ENCODE assay signal across 11 cellular contexts in the genomic region with DNA sequence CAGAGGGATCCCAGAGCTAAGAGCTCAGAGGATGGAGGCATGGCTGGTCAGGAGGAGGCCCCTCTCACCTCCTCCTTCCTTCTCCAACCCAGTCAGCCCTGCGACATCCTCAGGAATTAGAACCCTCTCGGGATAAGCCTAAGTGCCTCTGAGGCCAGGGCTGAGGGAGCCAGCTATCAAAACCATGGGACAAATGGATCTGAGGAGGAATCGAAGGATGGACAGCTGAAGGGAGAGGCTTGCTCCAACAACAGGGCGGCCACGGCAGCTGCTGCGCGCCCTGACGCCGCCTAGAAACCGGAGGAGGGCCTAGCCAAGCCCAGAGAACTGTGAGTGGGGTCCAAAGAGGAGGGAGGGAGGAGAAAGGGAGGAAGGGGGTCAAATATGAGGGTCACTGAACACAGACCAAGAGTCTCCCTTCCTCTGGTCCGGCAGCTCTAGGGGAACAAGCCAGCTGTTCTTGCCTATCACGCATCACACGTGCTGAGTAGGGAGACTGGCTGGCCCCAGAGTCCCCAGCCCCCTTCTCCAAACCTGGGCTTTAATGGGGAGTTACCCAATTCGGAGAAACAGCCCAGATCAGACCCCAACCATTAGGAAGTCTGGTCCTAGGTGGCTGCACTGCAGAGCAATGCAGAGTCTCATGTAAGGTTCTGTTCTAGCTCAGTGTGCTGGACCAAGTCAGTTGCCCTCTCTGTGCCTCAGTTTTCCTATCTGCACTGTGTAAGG. TPM values are rescaled to one million over a fixed set of nuclear protein-coding genes. Genes with fewer than 3 reads are reported as not detected.
DNase-seq lines count a peak whose midpoint lies in the region; ATAC-seq and TF ChIP-seq lines count a peak whose summit lies in the region.
"Had no signal": no experiment of that assay in that cellular context is flagged by ENCODE, and none has a peak within 500 bp of the region (broad histone marks: within the 10 kb centered on the region; RNA-seq: fewer than 3 reads in every experiment).

No MANE protein-coding gene starts in this region.

- peaks cover 100% of the 10 kb centered on the region for H3K27me3 Mint-ChIP-seq in WTC11 (ENCODE audit: low read depth)
- peaks cover 99% of the 10 kb centered on the region for H3K27me3 Mint-ChIP-seq in mesothelial cell of epicardium (ENCODE audit: low read depth)
- H3K27me3 Mint-ChIP-seq in chondrocyte (ENCODE audit: low read depth) = peaks cover 95% of the 10 kb centered on the region

- no peaks in the 10 kb centered on the region for H3K27me3 ChIP-seq in MG63

- H3K36me3 ChIP-seq in MG63 = no peaks in the 10 kb centered on the region

- ATAC-seq in WTC11 (no peak), GM21447 (IDR thresholded peaks at IDR 0.05; ENCODE audit: unreplicated experiment) (no peak)
- no peak for ATAC-seq in stimulated activated effector memory CD8-positive, alpha-beta T cell treated with anti-CD3 and anti-CD28 coated beads, Interleukin-12 subunit alpha, Interleukin-12 subunit beta, amount 100 ng/mL, for 72 hours

- no peak overlapping the region for H3K27ac Mint-ChIP-seq in WTC11
- peak overlapping the region; percentile 96 for H3K27ac Mint-ChIP-seq in mesothelial cell of epicardium
- peak overlapping the region; percentile 4 for H3K27ac Mint-ChIP-seq in stimulated activated effector memory CD8-positive, alpha-beta T cell treated with anti-CD3 and anti-CD28 coated beads, Interleukin-12 subunit alpha, Interleukin-12 subunit beta, amount 100 ng/mL, for 72 hours
- H3K27ac Mint-ChIP-seq in chondrocyte (ENCODE audit: unreplicated experiment) = no peak overlapping the region

- POLR2A ChIA-PET in WTC11 (lab: Charles Lee) = no interaction called here

- TF ChIP-seq CTCF in WTC11 (IDR thresholded peaks at IDR 0.05) (no peak), mesothelial cell of epicardium (IDR thresholded peaks at IDR 0.05; ENCODE audit: unreplicated experiment) (no peak), chondrocyte (IDR thresholded peaks at IDR 0.05) (no peak)

- DNase-seq in MG63 = no peak
- DNase-seq in WTC11 (ENCODE audit: low spot score) = no peak
- no peak for DNase-seq in mesothelial cell of epicardium (ENCODE audit: low spot score in 2 of 2, unreplicated experiment in 2 of 2)
- DNase-seq in stimulated activated effector memory CD8-positive, alpha-beta T cell treated with anti-CD3 and anti-CD28 coated beads, Interleukin-12 subunit alpha, Interleukin-12 subunit beta, amount 100 ng/mL, for 72 hours (ENCODE audit: low spot score in 2 of 2) = no peak
- DNase-seq in chondrocyte (ENCODE audit: low spot score) = no peak
- no peak for DNase-seq in NCI-H510A treated with DMSO at 0.1 percent for 48 hours (lab: John Stamatoyannopoulos, UW)
- DNase-seq in DMS53 treated with DMSO at 0.1 percent for 48 hours (lab: John Stamatoyannopoulos, UW; ENCODE audit: unreplicated experiment) = no peak
- DNase-seq: NCI-H2227 treated with DMSO at 0.1 percent for 48 hours, NCI-H526 treated with DMSO at 0.1 percent for 48 hours had no signal

- CTCF ChIA-PET in WTC11 (lab: Charles Lee) = interaction anchor here (0.7 to 9.3 kb wide), 7 partner anchors 11 to 145 kb away, joined by 3 to 70 read pairs (median 4); a partner anchor contains a TSS

- H3K4me3 Mint-ChIP-seq in WTC11 (peak overlapping the region; percentile 65; the same call in 1 of the 2 replicates), mesothelial cell of epicardium (peak overlapping the region; percentile 68), chondrocyte (ENCODE audit: unreplicated experiment) (no peak overlapping the region)
- H3K4me3 Mint-ChIP-seq in stimulated activated effector memory CD8-positive, alpha-beta T cell treated with anti-CD3 and anti-CD28 coated beads, Interleukin-12 subunit alpha, Interleukin-12 subunit beta, amount 100 ng/mL, for 72 hours = peak overlapping the region; percentile 55

- H3K4me1 Mint-ChIP-seq in WTC11 (peaks cover 36% of the 10 kb centered on the region), mesothelial cell of epicardium (peaks cover 33% of the 10 kb centered on the region), chondrocyte (ENCODE audit: low read depth) (peaks cover 6% of the 10 kb centered on the region)
- H3K4me1 Mint-ChIP-seq in stimulated activated effector memory CD8-positive, alpha-beta T cell treated with anti-CD3 and anti-CD28 coated beads, Interleukin-12 subunit alpha, Interleukin-12 subunit beta, amount 100 ng/mL, for 72 hours = peaks cover 28% of the 10 kb centered on the region

- no peaks in the 10 kb centered on the region for H3K9me3 ChIP-seq in MG63

- H3K9me3 Mint-ChIP-seq in WTC11 = no peaks in the 10 kb centered on the region
- H3K9me3 Mint-ChIP-seq in mesothelial cell of epicardium = no peaks in the 10 kb centered on the region
- H3K9me3 Mint-ChIP-seq in stimulated activated effector memory CD8-positive, alpha-beta T cell treated with anti-CD3 and anti-CD28 coated beads, Interleukin-12 subunit alpha, Interleukin-12 subunit beta, amount 100 ng/mL, for 72 hours = no peaks in the 10 kb centered on the region
- H3K9me3 Mint-ChIP-seq in chondrocyte (ENCODE audit: low read depth) = no peaks in the 10 kb centered on the region

- peak overlapping the region; percentile 43 for H3K4me3 ChIP-seq in MG63

- H3K36me3 Mint-ChIP-seq in WTC11 = no peaks in the 10 kb centered on the region
- H3K36me3 Mint-ChIP-seq in mesothelial cell of epicardium = no peaks in the 10 kb centered on the region
- no peaks in the 10 kb centered on the region for H3K36me3 Mint-ChIP-seq in stimulated activated effector memory CD8-positive, alpha-beta T cell treated with anti-CD3 and anti-CD28 coated beads, Interleukin-12 subunit alpha, Interleukin-12 subunit beta, amount 100 ng/mL, for 72 hours
- peaks cover 2% of the 10 kb centered on the region for H3K36me3 Mint-ChIP-seq in chondrocyte (ENCODE audit: low read depth)

TF ChIP-seq in WTC11, 78 proteins besides CTCF, POLR2A, EP300 and RAD21 (continues in another document):
- TF ChIP-seq TCF7 (CRISPR knock-in tag; IDR thresholded peaks at IDR 0.05; ENCODE audit: low read depth) (no peak), ELF4 (CRISPR knock-in tag; IDR thresholded peaks at IDR 0.05; ENCODE audit: low read depth) (no peak)
- TF ChIP-seq, protein P1, sequence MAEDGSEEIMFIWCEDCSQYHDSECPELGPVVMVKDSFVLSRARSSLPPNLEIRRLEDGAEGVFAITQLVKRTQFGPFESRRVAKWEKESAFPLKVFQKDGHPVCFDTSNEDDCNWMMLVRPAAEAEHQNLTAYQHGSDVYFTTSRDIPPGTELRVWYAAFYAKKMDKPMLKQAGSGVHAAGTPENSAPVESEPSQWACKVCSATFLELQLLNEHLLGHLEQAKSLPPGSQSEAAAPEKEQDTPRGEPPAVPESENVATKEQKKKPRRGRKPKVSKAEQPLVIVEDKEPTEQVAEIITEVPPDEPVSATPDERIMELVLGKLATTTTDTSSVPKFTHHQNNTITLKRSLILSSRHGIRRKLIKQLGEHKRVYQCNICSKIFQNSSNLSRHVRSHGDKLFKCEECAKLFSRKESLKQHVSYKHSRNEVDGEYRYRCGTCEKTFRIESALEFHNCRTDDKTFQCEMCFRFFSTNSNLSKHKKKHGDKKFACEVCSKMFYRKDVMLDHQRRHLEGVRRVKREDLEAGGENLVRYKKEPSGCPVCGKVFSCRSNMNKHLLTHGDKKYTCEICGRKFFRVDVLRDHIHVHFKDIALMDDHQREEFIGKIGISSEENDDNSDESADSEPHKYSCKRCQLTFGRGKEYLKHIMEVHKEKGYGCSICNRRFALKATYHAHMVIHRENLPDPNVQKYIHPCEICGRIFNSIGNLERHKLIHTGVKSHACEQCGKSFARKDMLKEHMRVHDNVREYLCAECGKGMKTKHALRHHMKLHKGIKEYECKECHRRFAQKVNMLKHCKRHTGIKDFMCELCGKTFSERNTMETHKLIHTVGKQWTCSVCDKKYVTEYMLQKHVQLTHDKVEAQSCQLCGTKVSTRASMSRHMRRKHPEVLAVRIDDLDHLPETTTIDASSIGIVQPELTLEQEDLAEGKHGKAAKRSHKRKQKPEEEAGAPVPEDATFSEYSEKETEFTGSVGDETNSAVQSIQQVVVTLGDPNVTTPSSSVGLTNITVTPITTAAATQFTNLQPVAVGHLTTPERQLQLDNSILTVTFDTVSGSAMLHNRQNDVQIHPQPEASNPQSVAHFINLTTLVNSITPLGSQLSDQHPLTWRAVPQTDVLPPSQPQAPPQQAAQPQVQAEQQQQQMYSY (CRISPR knock-in tag; IDR thresholded peaks at IDR 0.05) = no peak
- TF ChIP-seq, protein P2, sequence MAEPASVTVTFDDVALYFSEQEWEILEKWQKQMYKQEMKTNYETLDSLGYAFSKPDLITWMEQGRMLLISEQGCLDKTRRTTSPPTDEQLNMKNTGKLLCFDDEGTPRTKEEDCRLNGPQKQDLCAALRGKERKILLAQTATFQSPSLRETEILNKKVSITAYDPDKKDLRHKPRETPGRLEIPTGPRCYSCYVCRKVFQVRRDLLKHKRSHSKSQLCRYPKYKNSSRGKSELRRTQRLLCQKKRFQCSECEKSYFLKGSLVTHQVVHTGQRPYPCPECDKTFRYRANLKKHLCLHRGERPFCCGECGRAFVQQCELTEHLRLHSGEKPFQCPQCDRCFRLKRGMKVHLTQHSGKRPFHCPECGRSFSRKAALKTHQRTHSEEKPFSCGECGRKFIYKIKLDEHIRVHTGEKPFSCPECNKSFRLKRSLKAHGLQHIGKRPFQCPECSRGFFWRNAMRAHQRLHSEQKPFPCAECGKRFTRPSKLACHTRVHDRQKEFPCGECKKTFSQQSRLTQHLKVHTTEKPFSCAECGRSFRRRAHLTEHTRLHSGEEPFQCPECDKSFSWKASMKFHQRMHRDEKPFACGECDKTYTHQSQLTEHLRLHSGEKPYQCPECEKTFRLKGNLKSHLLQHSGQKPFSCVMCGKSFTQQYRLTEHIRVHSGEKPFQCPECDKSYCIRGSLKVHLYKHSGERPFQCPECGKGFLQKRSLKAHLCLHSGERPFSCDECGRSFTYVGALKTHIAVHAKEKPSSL (CRISPR knock-in tag; conservative IDR thresholded peaks at IDR 0.05) = no peak

RNA-seq across cellular contexts. Expression of a gene that starts 5.9 kb away (rescaled TPM):
- 6.1 and 10.2 TPM in 2 replicates for total RNA-seq in MG63 (2014; rRNA removed; shearing (Covaris generic); ENCODE audit: low replicate concordance)
- total RNA-seq in WTC11 (2021) (1.6 to 2.8 TPM (median 1.7 TPM) in 3 replicates), mesothelial cell of epicardium (26.4 to 26.9 TPM (median 26.8 TPM) in 3 replicates), chondrocyte (0.19 TPM in 1 of 3 replicates, not detected in the others)

RNA-seq across cellular contexts. Expression of a gene that starts 11.5 kb away (rescaled TPM):
- total RNA-seq in MG63 (2014; rRNA removed; shearing (Covaris generic); ENCODE audit: low replicate concordance) = 5.0 TPM in 1 of 2 replicates, not detected in the other
- 8.0 to 22.3 TPM (median 9.2 TPM) in 3 replicates for total RNA-seq in WTC11 (2021)
- 7.3 to 8.5 TPM (median 7.9 TPM) in 3 replicates for total RNA-seq in mesothelial cell of epicardium
- not detected in 3 replicates for total RNA-seq in chondrocyte
- total RNA-seq: HT1080 had no signal

RNA-seq across cellular contexts. Expression of a gene that starts 12.2 kb away (rescaled TPM):
- total RNA-seq in MG63 (2014; rRNA removed; shearing (Covaris generic); ENCODE audit: low replicate concordance) = not detected in 2 replicates
- 35.2 to 60.8 TPM (median 37.9 TPM) in 3 replicates for total RNA-seq in WTC11 (2021)
- 14.0 to 16.8 TPM (median 15.2 TPM) in 3 replicates for total RNA-seq in mesothelial cell of epicardium
- not detected in 3 replicates for total RNA-seq in chondrocyte
- total RNA-seq: HT1080 had no signal

Comparison
In these comparisons a context has a peak if more than half of its experiments do, and no peak if none do; other contexts are left out.
1. H3K27ac Mint-ChIP-seq: peak in mesothelial cell of epicardium (single experiment) and stimulated activated effector memory CD8-positive, alpha-beta T cell treated with anti-CD3 and anti-CD28 coated beads, Interleukin-12 subunit alpha, Interleukin-12 subunit beta, amount 100 ng/mL, for 72 hours (single experiment); none in WTC11 (single experiment) and chondrocyte (single experiment).
2. RNA of a gene that starts 12.2 kb away (total RNA-seq): 35.2 to 60.8 TPM in WTC11 and 14.0 to 16.8 TPM in mesothelial cell of epicardium; not detected in MG63 and not detected in chondrocyte; every median in the first group is over 10 times any median in the second.